8 cellular contexts compared by ENCODE assay signal in the genomic region with DNA sequence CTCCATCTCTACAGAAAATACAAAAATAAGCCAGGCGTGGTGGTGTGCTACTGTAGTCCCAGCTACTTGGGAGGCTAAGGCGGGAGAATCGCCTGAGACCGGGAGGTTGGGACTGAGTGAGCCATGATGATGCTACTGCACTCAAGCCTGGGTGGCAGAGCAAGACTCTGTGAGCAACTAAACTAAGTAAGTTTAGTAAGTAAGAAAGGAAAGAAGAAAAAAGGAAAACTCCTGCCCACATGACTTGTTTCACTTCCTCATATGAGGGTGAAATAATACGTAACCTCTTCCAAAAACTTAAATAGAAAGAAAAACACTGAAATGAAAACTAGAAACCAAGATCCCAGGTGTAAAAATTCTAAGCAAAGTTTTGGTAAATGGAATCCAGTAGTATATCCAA.
DNase-seq lines count a peak whose midpoint lies in the region; ATAC-seq lines count a peak whose summit lies in the region.
"Had no signal": no experiment of that assay in that cellular context is flagged by ENCODE, and none has a peak within 500 bp of the region (broad histone marks: within the 10 kb centered on the region; RNA-seq: fewer than 3 reads in every experiment).

No MANE protein-coding gene starts in this region.

- no peaks in the 10 kb centered on the region for H3K27me3 Mint-ChIP-seq in naive B cell

- H3K4me1 Mint-ChIP-seq in naive B cell = peaks cover 57 to 62% (median 59%) of the 10 kb centered on the region in 3 donors

- H3K9me3 Mint-ChIP-seq in naive B cell = peaks cover 0 to 12% (median 7%) of the 10 kb centered on the region in 7 donors

- peak overlapping the region; percentile 92 to 97 (median 96) for H3K27ac Mint-ChIP-seq in naive B cell

- H3K4me3 Mint-ChIP-seq in naive B cell = peak overlapping the region in 7 of 8 donors; percentile 58 to 81 (median 75)

- peaks cover 24 to 27% of the 10 kb centered on the region in 2 donors for H3K36me3 Mint-ChIP-seq in naive B cell

- peak; percentile 63 for DNase-seq in naive B cell
- DNase-seq in DMS79 (lab: John Stamatoyannopoulos, UW) = no peak
- DNase-seq in effector CD4-positive, alpha-beta T cell = no peak
- no peak for DNase-seq in activated gamma-delta T cell treated with Interleukin-2 at 50 U/mL for 16 hours
- DNase-seq: NCI-H524 treated with DMSO at 0.1 percent for 48 hours had no signal

- ATAC-seq in GM18868 (IDR thresholded peaks at IDR 0.05; ENCODE audit: unreplicated experiment) (peak; percentile 89), GM21717 (IDR thresholded peaks at IDR 0.05; ENCODE audit: unreplicated experiment) (peak; percentile 87), HG03520 (IDR thresholded peaks at IDR 0.05; ENCODE audit: unreplicated experiment) (peak; percentile 82), naive B cell (ENCODE audit: low read depth in 2 of 2) (peak; percentile 97 to 98)
